In genomic region chr22:28023036-28023435, GRCh38 we compare ENCODE assay signal across 17 cellular contexts.
A peak's percentile ranks its signal among the peaks of the same experiment; 100 is the strongest.
DNase-seq lines count a peak whose midpoint lies in the region; ATAC-seq and TF ChIP-seq lines count a peak whose summit lies in the region.
"Had no signal": no experiment of that assay in that cellular context is flagged by ENCODE, and none has a peak within 500 bp of the region (broad histone marks: within the 10 kb centered on the region; RNA-seq: fewer than 3 reads in every experiment).

No MANE protein-coding gene starts in this region.

- H3K4me3 Mint-ChIP-seq in activated CD8-positive, alpha-beta memory T cell treated with anti-CD3 and anti-CD28 coated beads, Interleukin-2, amount 10 ng/mL, durations not matched to agents 7 days and 5 days: no peak overlapping the region

- H3K4me1 ChIP-seq in upper lobe of right lung: peaks cover 16% of the 10 kb centered on the region
- peaks cover 7 to 20% (median 12%) of the 10 kb centered on the region in 4 donors for H3K4me1 ChIP-seq in transverse colon

- H3K27me3 Mint-ChIP-seq in activated CD8-positive, alpha-beta memory T cell treated with anti-CD3 and anti-CD28 coated beads, Interleukin-2, amount 10 ng/mL, durations not matched to agents 7 days and 5 days: no peaks in the 10 kb centered on the region

- WGBS in transverse colon (ENCODE audit: low coverage in 1 of 2), 2 donors: 93% methylated on average over 5 of the region's 5 CpGs; no CpG with 5 or more reads in 1 of the 2 donors

- in situ Hi-C loops in transverse colon (cut with MboI; ENCODE audit: low pct_ligation_motif_present in 1 of 4, low pct_unique_long_range_greater_than_20kb in 1 of 4, low sequenced_read_pairs in 3 of 4): loop anchor here in 2 of 4 donors (10.0 to 25.0 kb wide), 2 partner anchors 572 to 814 kb away; no protein-coding TSS in a partner anchor

- no peaks in the 10 kb centered on the region for H3K9me3 ChIP-seq in upper lobe of right lung
- H3K9me3 ChIP-seq in transverse colon: no peaks in the 10 kb centered on the region

- ATAC-seq in left cardiac atrium (no peak), omental fat pad (ENCODE audit: low FRiP score) (no peak), upper lobe of right lung (no peak)
- no peak for ATAC-seq in activated CD8-positive, alpha-beta memory T cell treated with anti-CD3 and anti-CD28 coated beads, Interleukin-2, amount 10 ng/mL, durations not matched to agents 7 days and 5 days

- CTCF ChIA-PET in activated CD8-positive, alpha-beta memory T cell treated with anti-CD3 and anti-CD28 coated beads, Interleukin-2, amount 10 ng/mL, durations not matched to agents 7 days and 5 days (lab: Charles Lee): no interaction called here

- no peak for TF ChIP-seq EP300 in transverse colon (IDR thresholded peaks at IDR 0.05; ENCODE audit: low read depth)

- no peaks in the 10 kb centered on the region for H3K36me3 ChIP-seq in upper lobe of right lung
- no peaks in the 10 kb centered on the region for H3K36me3 ChIP-seq in transverse colon

- no peak overlapping the region for H3K27ac Mint-ChIP-seq in activated CD8-positive, alpha-beta memory T cell treated with anti-CD3 and anti-CD28 coated beads, Interleukin-2, amount 10 ng/mL, durations not matched to agents 7 days and 5 days

- H3K27ac ChIP-seq in upper lobe of right lung (no peak overlapping the region), transverse colon (no peak overlapping the region)

- H3K36me3 Mint-ChIP-seq in activated CD8-positive, alpha-beta memory T cell treated with anti-CD3 and anti-CD28 coated beads, Interleukin-2, amount 10 ng/mL, durations not matched to agents 7 days and 5 days: no peaks in the 10 kb centered on the region

- TF ChIP-seq CTCF in omental fat pad (IDR thresholded peaks at IDR 0.05): no peak
- no peak for TF ChIP-seq CTCF in upper lobe of right lung (IDR thresholded peaks at IDR 0.05)
- no peak for TF ChIP-seq CTCF in transverse colon (IDR thresholded peaks at IDR 0.05)

- no peak for TF ChIP-seq POLR2A in transverse colon (IDR thresholded peaks at IDR 0.05)

- H3K4me3 ChIP-seq in upper lobe of right lung (no peak overlapping the region), transverse colon (no peak overlapping the region)

- DNase-seq in cardiac septum (ENCODE audit: low spot score): peak; percentile 53
- DNase-seq in left cardiac atrium: no peak
- peak; percentile 5 for DNase-seq in activated CD8-positive, alpha-beta memory T cell treated with anti-CD3 and anti-CD28 coated beads, Interleukin-2, amount 10 ng/mL, durations not matched to agents 7 days and 5 days
- DNase-seq in omental fat pad (ENCODE audit: low spot score): peak; percentile 11
- peak; percentile 39 for DNase-seq in upper lobe of right lung
- DNase-seq in HK-2 (ENCODE audit: unreplicated experiment): no peak
- DNase-seq in NK-92 (lab: John Stamatoyannopoulos, UW; ENCODE audit: unreplicated experiment): no peak
- no peak for DNase-seq in transverse colon
- DNase-seq: AML-193, DMS53, HCEC 1CT, IMR-90, Kasumi-1, NCI-H1417, NCI-H1930, NCI-H510A treated with DMSO at 0.1 percent for 48 hours, RPMI8226 had no signal

- no peaks in the 10 kb centered on the region for H3K27me3 ChIP-seq in upper lobe of right lung
- no peaks in the 10 kb centered on the region for H3K27me3 ChIP-seq in transverse colon

- peaks cover 11% of the 10 kb centered on the region for H3K4me1 Mint-ChIP-seq in activated CD8-positive, alpha-beta memory T cell treated with anti-CD3 and anti-CD28 coated beads, Interleukin-2, amount 10 ng/mL, durations not matched to agents 7 days and 5 days

- H3K9me3 Mint-ChIP-seq in activated CD8-positive, alpha-beta memory T cell treated with anti-CD3 and anti-CD28 coated beads, Interleukin-2, amount 10 ng/mL, durations not matched to agents 7 days and 5 days (ENCODE audit: low read depth): no peaks in the 10 kb centered on the region

- intact Hi-C loops in cardiac septum (cut with DNase I): no loop called here
- intact Hi-C loops in left cardiac atrium (cut with DNase I): loop anchor here (10.0 kb wide), 2 partner anchors 572 to 812 kb away; no protein-coding TSS in a partner anchor
- intact Hi-C loops in upper lobe of right lung (cut with DNase I): no loop called here
- intact Hi-C loops in transverse colon (cut with DNase I; ENCODE audit: low total_unique reads): no loop called here

Comparison
In these comparisons a context has a peak if more than half of its experiments do, and no peak if none do; other contexts are left out.
1. DNase-seq: peak in cardiac septum (single experiment), activated CD8-positive, alpha-beta memory T cell treated with anti-CD3 and anti-CD28 coated beads, Interleukin-2, amount 10 ng/mL, durations not matched to agents 7 days and 5 days (single experiment), omental fat pad (single experiment) and upper lobe of right lung (single experiment); none in left cardiac atrium (single experiment), HK-2 (single experiment), NK-92 (single experiment) and transverse colon (single experiment).
2. intact Hi-C loops: an anchor here in left cardiac atrium (10.0 kb wide); none called in cardiac septum, upper lobe of right lung and transverse colon.